In genomic region chr18:49967171-49967570, GRCh38 we compare ENCODE assay signal across 1 cellular context.
TF ChIP-seq lines count a peak whose summit lies in the region.

No MANE protein-coding gene starts in this region.

TF ChIP-seq in SK-N-SH, 30 proteins besides CTCF, POLR2A, EP300 and RAD21 (continued from another document):
- no peak for TF ChIP-seq REST (IDR thresholded peaks at IDR 0.05; ENCODE audit: low read depth, low read length)
- no peak for TF ChIP-seq ELF1 (IDR thresholded peaks at IDR 0.05)
- TF ChIP-seq YY1 (IDR thresholded peaks at IDR 0.05; ENCODE audit: low read depth), result no peak
- no peak for TF ChIP-seq POLR2AphosphoS5 (IDR thresholded peaks at IDR 0.05; ENCODE audit: low read depth, low read length)
